11 cellular contexts compared by ENCODE assay signal in the genomic region with DNA sequence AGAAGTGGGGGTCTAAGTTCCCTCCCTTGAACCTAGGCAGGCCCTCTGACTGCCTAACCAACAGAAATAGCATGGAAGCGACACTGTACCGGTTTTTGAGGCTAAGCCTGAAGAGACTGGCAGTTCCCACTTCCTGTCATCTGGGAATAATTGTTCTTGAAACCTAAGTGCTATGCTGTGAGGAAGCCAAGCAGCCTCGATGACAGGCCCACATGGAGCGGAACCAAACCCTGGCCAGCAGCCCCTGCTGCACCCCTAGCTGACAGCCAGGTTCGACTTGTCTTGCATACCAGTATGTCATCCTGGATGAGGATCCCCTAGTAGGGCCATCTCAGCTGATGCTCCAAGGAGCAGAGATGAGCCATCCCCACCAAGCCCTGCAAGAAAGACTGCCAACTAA. TPM values are rescaled to one million over a fixed set of nuclear protein-coding genes. Genes with fewer than 3 reads are reported as not detected.
DNase-seq lines count a peak whose midpoint lies in the region; ATAC-seq and TF ChIP-seq lines count a peak whose summit lies in the region.
"Had no signal": no experiment of that assay in that cellular context is flagged by ENCODE, and none has a peak within 500 bp of the region (broad histone marks: within the 10 kb centered on the region; RNA-seq: fewer than 3 reads in every experiment).

No MANE protein-coding gene starts in this region.

- H3K36me3 ChIP-seq in left ventricle myocardium inferior: no peaks in the 10 kb centered on the region
- no peaks in the 10 kb centered on the region for H3K36me3 ChIP-seq in right atrium auricular region
- H3K36me3 ChIP-seq in OCI-LY1 (ENCODE audit: insufficient read depth, low read length): no peaks in the 10 kb centered on the region

- peak; percentile 37 for ATAC-seq in left ventricle myocardium superior
- no peak for ATAC-seq in HG03095 (IDR thresholded peaks at IDR 0.05; ENCODE audit: unreplicated experiment)
- ATAC-seq: psoas muscle had no signal

- intact Hi-C loops in left ventricle myocardium inferior (cut with micrococcal nuclease) (no loop called here), left ventricle myocardium superior (cut with micrococcal nuclease) (no loop called here)

- H3K27ac ChIP-seq in left ventricle myocardium inferior (replicated peaks) (peak overlapping the region; percentile 36), right atrium auricular region (no peak overlapping the region), OCI-LY1 (ENCODE audit: low read depth, low read length, poor library complexity, severe bottlenecking) (peak overlapping the region; percentile 90)
- H3K27ac ChIP-seq: psoas muscle had no signal

- no peak overlapping the region for H2AFZ ChIP-seq in OCI-LY1 (ENCODE audit: low read length)

- H3K4me3 ChIP-seq in left ventricle myocardium inferior (no peak overlapping the region), right atrium auricular region (no peak overlapping the region), OCI-LY1 (ENCODE audit: low read depth, low read length, poor library complexity, severe bottlenecking) (no peak overlapping the region)
- H3K4me3 ChIP-seq: psoas muscle had no signal

- TF ChIP-seq CTCF in left ventricle myocardium inferior (IDR thresholded peaks at IDR 0.05; ENCODE audit: borderline replicate concordance) (no peak), right atrium auricular region (IDR thresholded peaks at IDR 0.05) (no peak), OCI-LY1 (IDR thresholded peaks at IDR 0.05; ENCODE audit: low read length) (no peak)

- H3K27me3 ChIP-seq in left ventricle myocardium inferior (ENCODE audit: low read depth) (peaks cover 8% of the 10 kb centered on the region), right atrium auricular region (no peaks in the 10 kb centered on the region), OCI-LY1 (ENCODE audit: insufficient read depth, low read length) (no peaks in the 10 kb centered on the region)

- H3K9me3 ChIP-seq in left ventricle myocardium inferior (replicated peaks) (no peaks in the 10 kb centered on the region), right atrium auricular region (no peaks in the 10 kb centered on the region), OCI-LY1 (ENCODE audit: low read length) (no peaks in the 10 kb centered on the region)
- H3K9me3 ChIP-seq: psoas muscle had no signal

- H3K9ac ChIP-seq in OCI-LY1 (ENCODE audit: low read length): no peak overlapping the region; the same call in 1 of the 2 replicates

- no peaks in the 10 kb centered on the region for H3K79me2 ChIP-seq in OCI-LY1 (ENCODE audit: insufficient read depth, low read length)

- no peaks in the 10 kb centered on the region for H4K20me1 ChIP-seq in OCI-LY1 (ENCODE audit: insufficient read depth, low read length)

- peak overlapping the region; percentile 65; the same call in 1 of the 2 replicates for H3K4me2 ChIP-seq in OCI-LY1 (ENCODE audit: low read length)

- peaks cover 4% of the 10 kb centered on the region; the same call in 1 of the 2 replicates for H3F3A ChIP-seq in OCI-LY1 (ENCODE audit: insufficient read depth, low read length)

- no peaks in the 10 kb centered on the region for H3K9me2 ChIP-seq in OCI-LY1 (ENCODE audit: low read depth, low read length)

- H3K4me1 ChIP-seq in left ventricle myocardium inferior (peaks cover 14% of the 10 kb centered on the region), right atrium auricular region (peaks cover 0 to 23% of the 10 kb centered on the region in 2 donors), OCI-LY1 (ENCODE audit: insufficient read depth, low read length, severe bottlenecking) (peaks cover 55% of the 10 kb centered on the region)

- no peak for DNase-seq in left ventricle myocardium inferior
- no peak for DNase-seq in right atrium auricular region (ENCODE audit: low spot score)
- DNase-seq in left ventricle myocardium superior: no peak
- no peak for DNase-seq in activated gamma-delta T cell (lab: John Stamatoyannopoulos, UW)
- DNase-seq in activated T-cell treated with anti-CD3 and anti-CD28 coated beads, Interleukin-2, amount 50 U/mL, for 1 hour: no peak
- DNase-seq in HuH-7 (ENCODE audit: low spot score): no peak
- DNase-seq: NCI-H226 had no signal

RNA-seq across cellular contexts. Expression of gene GPR68, which starts 6.4 kb away (rescaled TPM):
- total RNA-seq in left ventricle myocardium inferior: 0.41 TPM
- 1 to 10 TPM in 1 of 2 donors, under 1 TPM in 1; 0.55 to 1.4 TPM for total RNA-seq in right atrium auricular region
- total RNA-seq in left ventricle myocardium superior: 0.35 TPM
- total RNA-seq: Calu3 had no signal

Comparison
In these comparisons a context has a peak if more than half of its experiments do, and no peak if none do; other contexts are left out.
1. H3K27ac ChIP-seq: peak in left ventricle myocardium inferior (single experiment) and OCI-LY1 (single experiment); none in right atrium auricular region (0 of 2).